Comparison of ENCODE assay signal across 1 cellular context in genomic region chr10:16519908-16520861, GRCh38.
TF ChIP-seq lines count a peak whose summit lies in the region.

No MANE protein-coding gene starts in this region.

TF ChIP-seq in IMR-90, 13 proteins besides CTCF, POLR2A, EP300 and RAD21 (continued from another document):
- no peak for TF ChIP-seq MAZ (IDR thresholded peaks at IDR 0.05; ENCODE audit: borderline replicate concordance, low read depth, low read length)
- no peak for TF ChIP-seq NFE2L2 (IDR thresholded peaks at IDR 0.05; ENCODE audit: low read depth, low read length)
- TF ChIP-seq FOS (IDR thresholded peaks at IDR 0.05; ENCODE audit: low read depth, low read length) = no peak
